1 cellular context compared by ENCODE assay signal in genomic region chr12:75766263-75767160, GRCh38.
TF ChIP-seq lines count a peak whose summit lies in the region.

No MANE protein-coding gene starts in this region.

TF ChIP-seq in SK-N-SH, 30 proteins besides CTCF, POLR2A, EP300 and RAD21 (continued from another document):
- TF ChIP-seq, protein P1, sequence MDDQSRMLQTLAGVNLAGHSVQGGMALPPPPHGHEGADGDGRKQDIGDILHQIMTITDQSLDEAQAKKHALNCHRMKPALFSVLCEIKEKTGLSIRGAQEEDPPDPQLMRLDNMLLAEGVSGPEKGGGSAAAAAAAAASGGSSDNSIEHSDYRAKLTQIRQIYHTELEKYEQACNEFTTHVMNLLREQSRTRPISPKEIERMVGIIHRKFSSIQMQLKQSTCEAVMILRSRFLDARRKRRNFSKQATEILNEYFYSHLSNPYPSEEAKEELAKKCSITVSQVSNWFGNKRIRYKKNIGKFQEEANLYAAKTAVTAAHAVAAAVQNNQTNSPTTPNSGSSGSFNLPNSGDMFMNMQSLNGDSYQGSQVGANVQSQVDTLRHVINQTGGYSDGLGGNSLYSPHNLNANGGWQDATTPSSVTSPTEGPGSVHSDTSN (IDR thresholded peaks at IDR 0.05) = peak; percentile 65
- TF ChIP-seq RCOR1 (IDR thresholded peaks at IDR 0.05; ENCODE audit: low read length) = no peak
- TF ChIP-seq ZBTB33 (IDR thresholded peaks at IDR 0.05; ENCODE audit: borderline replicate concordance, low read depth) = 0 out of 2 replicates have a peak, but pooled peaks have one; percentile 19
- no peak for TF ChIP-seq MXI1 (IDR thresholded peaks at IDR 0.05; ENCODE audit: low read depth, low read length)
- TF ChIP-seq FOSL2 (IDR thresholded peaks at IDR 0.05; ENCODE audit: borderline replicate concordance, low read depth) = peak; percentile 56
- TF ChIP-seq SIN3A (IDR thresholded peaks at IDR 0.05; ENCODE audit: borderline replicate concordance, low read depth, low read length) = no peak
- TF ChIP-seq FOXJ3 (CRISPR knock-in tag; IDR thresholded peaks at IDR 0.05) = no peak
- TF ChIP-seq CHD2 (IDR thresholded peaks at IDR 0.05; ENCODE audit: low read length, partially characterized antibody) = no peak
- TF ChIP-seq IRF3 (IDR thresholded peaks at IDR 0.05; ENCODE audit: low read depth, low read length) = no peak
- TF ChIP-seq, protein P2, sequence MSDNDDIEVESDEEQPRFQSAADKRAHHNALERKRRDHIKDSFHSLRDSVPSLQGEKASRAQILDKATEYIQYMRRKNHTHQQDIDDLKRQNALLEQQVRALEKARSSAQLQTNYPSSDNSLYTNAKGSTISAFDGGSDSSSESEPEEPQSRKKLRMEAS (IDR thresholded peaks at IDR 0.05; ENCODE audit: low read depth) = no peak
- TF ChIP-seq JUND (IDR thresholded peaks at IDR 0.05) = peak; percentile 41
- TF ChIP-seq GATA2 (CRISPR knock-in tag; IDR thresholded peaks at IDR 0.05) = no peak
- TF ChIP-seq, protein P3, sequence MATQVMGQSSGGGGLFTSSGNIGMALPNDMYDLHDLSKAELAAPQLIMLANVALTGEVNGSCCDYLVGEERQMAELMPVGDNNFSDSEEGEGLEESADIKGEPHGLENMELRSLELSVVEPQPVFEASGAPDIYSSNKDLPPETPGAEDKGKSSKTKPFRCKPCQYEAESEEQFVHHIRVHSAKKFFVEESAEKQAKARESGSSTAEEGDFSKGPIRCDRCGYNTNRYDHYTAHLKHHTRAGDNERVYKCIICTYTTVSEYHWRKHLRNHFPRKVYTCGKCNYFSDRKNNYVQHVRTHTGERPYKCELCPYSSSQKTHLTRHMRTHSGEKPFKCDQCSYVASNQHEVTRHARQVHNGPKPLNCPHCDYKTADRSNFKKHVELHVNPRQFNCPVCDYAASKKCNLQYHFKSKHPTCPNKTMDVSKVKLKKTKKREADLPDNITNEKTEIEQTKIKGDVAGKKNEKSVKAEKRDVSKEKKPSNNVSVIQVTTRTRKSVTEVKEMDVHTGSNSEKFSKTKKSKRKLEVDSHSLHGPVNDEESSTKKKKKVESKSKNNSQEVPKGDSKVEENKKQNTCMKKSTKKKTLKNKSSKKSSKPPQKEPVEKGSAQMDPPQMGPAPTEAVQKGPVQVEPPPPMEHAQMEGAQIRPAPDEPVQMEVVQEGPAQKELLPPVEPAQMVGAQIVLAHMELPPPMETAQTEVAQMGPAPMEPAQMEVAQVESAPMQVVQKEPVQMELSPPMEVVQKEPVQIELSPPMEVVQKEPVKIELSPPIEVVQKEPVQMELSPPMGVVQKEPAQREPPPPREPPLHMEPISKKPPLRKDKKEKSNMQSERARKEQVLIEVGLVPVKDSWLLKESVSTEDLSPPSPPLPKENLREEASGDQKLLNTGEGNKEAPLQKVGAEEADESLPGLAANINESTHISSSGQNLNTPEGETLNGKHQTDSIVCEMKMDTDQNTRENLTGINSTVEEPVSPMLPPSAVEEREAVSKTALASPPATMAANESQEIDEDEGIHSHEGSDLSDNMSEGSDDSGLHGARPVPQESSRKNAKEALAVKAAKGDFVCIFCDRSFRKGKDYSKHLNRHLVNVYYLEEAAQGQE (IDR thresholded peaks at IDR 0.05; ENCODE audit: low read depth, low read length) = no peak
- TF ChIP-seq TEAD4 (IDR thresholded peaks at IDR 0.05; ENCODE audit: borderline replicate concordance, insufficient read depth) = 0 out of 2 replicates have a peak, but pooled peaks have one; percentile 17
- no peak for TF ChIP-seq NRF1 (IDR thresholded peaks at IDR 0.05; ENCODE audit: low read depth, low read length)
- 0 out of 2 replicates have a peak, but pooled peaks have one; percentile 15 for TF ChIP-seq MEF2A (IDR thresholded peaks at IDR 0.05; ENCODE audit: borderline replicate concordance, low read depth)
- TF ChIP-seq ELF1 (IDR thresholded peaks at IDR 0.05) = no peak
- peak; percentile 76 for TF ChIP-seq TCF12 (IDR thresholded peaks at IDR 0.05)
- TF ChIP-seq RFX5 (IDR thresholded peaks at IDR 0.05; ENCODE audit: low read length) = no peak
- TF ChIP-seq NFIC (IDR thresholded peaks at IDR 0.05; ENCODE audit: borderline replicate concordance) = peak; percentile 67; the same call in 1 of the 2 replicates
- no peak for TF ChIP-seq TAF1 (IDR thresholded peaks at IDR 0.05; ENCODE audit: borderline replicate concordance, low read depth, low read length)
- TF ChIP-seq SMC3 (IDR thresholded peaks at IDR 0.05; ENCODE audit: low read depth, low read length) = no peak
